8 cellular contexts compared by ENCODE assay signal in genomic region chr13:23510979-23511735, GRCh38. TPM values are rescaled to one million over a fixed set of nuclear protein-coding genes. Genes with fewer than 3 reads are reported as not detected.
DNase-seq lines count a peak whose midpoint lies in the region; ATAC-seq, FAIRE-seq and TF ChIP-seq lines count a peak whose summit lies in the region.

No MANE protein-coding gene starts in this region.

- H3K79me2 ChIP-seq in H1 (ENCODE audit: control insufficient read depth in 1 of 2, insufficient read depth in 2 of 2, low read length in 2 of 2): no peaks in the 10 kb centered on the region

- no peak overlapping the region for H3K23ac ChIP-seq in H1 (ENCODE audit: insufficient read length)

- WGBS in H1 (ENCODE audit: extremely low coverage in 1 of 2, insufficient coverage in 1 of 2, insufficient read length in 1 of 2, insufficient replicate concordance in 2 of 2, low coverage in 1 of 2, low lambda C conversion rate in 2 of 2, missing lambda C conversion rate in 1 of 2), 2 experiments: 88% methylated on average over 4 of the region's 4 CpGs; no CpG with 5 or more reads in 1 of the 2 experiments
- WGBS in aorta, 2 donors: 80 to 88% methylated on average over 4 of the region's 4 CpGs

- no peak overlapping the region for H2BK120ac ChIP-seq in H1 (replicated peaks; ENCODE audit: low read depth, low read length)

- no peaks in the 10 kb centered on the region for H3K27me3 ChIP-seq in H1 (replicated peaks in 1 of 4; ENCODE audit: control insufficient read depth in 3 of 4, extremely low read depth in 1 of 4, insufficient read depth in 3 of 4, low read length in 3 of 4)
- H3K27me3 ChIP-seq in aorta (ENCODE audit: control insufficient read depth in 1 of 2, insufficient read depth in 2 of 2, low read length in 1 of 2): no peaks in the 10 kb centered on the region

- no peaks in the 10 kb centered on the region for H3K23me2 ChIP-seq in H1 (ENCODE audit: low read depth, low read length)

- no peak overlapping the region for H3K4ac ChIP-seq in H1 (replicated peaks; ENCODE audit: insufficient read length, low read depth, low read length)

- no peak overlapping the region for H2BK20ac ChIP-seq in H1 (ENCODE audit: low read length)

- H3K4me1 ChIP-seq in H1 (replicated peaks in 1 of 4; ENCODE audit: control insufficient read depth in 3 of 4, insufficient read depth in 4 of 4, low read length in 3 of 4) (no peaks in the 10 kb centered on the region; a peak in 1 of 7 replicates), aorta (ENCODE audit: control insufficient read depth in 1 of 2, insufficient read depth in 2 of 2, low read length in 2 of 2) (no peaks in the 10 kb centered on the region)

- no peak overlapping the region for H3K4me2 ChIP-seq in H1 (ENCODE audit: insufficient read depth in 1 of 2, low read depth in 2 of 2, low read length in 2 of 2)

- no peak overlapping the region for H2BK12ac ChIP-seq in H1 (ENCODE audit: low read depth, low read length)

- H3K27ac ChIP-seq in H1 (ENCODE audit: low read depth, low read length): no peak overlapping the region
- no peak overlapping the region for H3K27ac ChIP-seq in aorta (ENCODE audit: low read depth in 1 of 2, low read length in 2 of 2)

- no peak for FAIRE-seq in H1 (lab: Jason Lieb, UNC)

- TF ChIP-seq POLR2A in H1 (IDR thresholded peaks at IDR 0.05; ENCODE audit: control extremely low read depth in 1 of 2, low read depth in 2 of 2, low read length in 2 of 2): no peak

- H2AK5ac ChIP-seq in H1 (ENCODE audit: low read depth, low read length): no peak overlapping the region

- H3K18ac ChIP-seq in H1 (ENCODE audit: extremely low read depth, low read length): no peak overlapping the region

- H3K14ac ChIP-seq in H1 (ENCODE audit: insufficient read length): no peak overlapping the region

- intact Hi-C loops in aorta (cut with DNase I): no loop called here

- POLR2A ChIA-PET in H1 (lab: Charles Lee; ENCODE audit: partially characterized antibody): no interaction called here

- H2AFZ ChIP-seq in H1 (ENCODE audit: low read length): peak overlapping the region; percentile 66; the same call in 1 of the 2 replicates

- H2BK15ac ChIP-seq in H1 (ENCODE audit: low read length): no peak overlapping the region

- no peak overlapping the region for H3K56ac ChIP-seq in H1 (replicated peaks; ENCODE audit: insufficient read length, low read depth, low read length)

- peak; percentile 6 for DNase-seq in NCI-H1092 (lab: John Stamatoyannopoulos, UW)
- no peak for DNase-seq in H1 (ENCODE audit: low read depth in 1 of 2, low spot score in 2 of 2)
- peak; percentile 46 for DNase-seq in non-pigmented ciliary epithelial cell (ENCODE audit: low read depth)
- no peak for DNase-seq in aorta
- no peak for DNase-seq in activated CD8-positive, alpha-beta memory T cell treated with anti-CD3 and anti-CD28 coated beads, Interleukin-2, amount 50 U/mL, for 4 hours

- H4K8ac ChIP-seq in H1 (ENCODE audit: extremely low read depth, insufficient read depth, low read length): no peak overlapping the region; the same call in 1 of the 2 replicates

- no peak overlapping the region for H4K5ac ChIP-seq in H1 (ENCODE audit: insufficient read length, low read depth, low read length)

- H2BK5ac ChIP-seq in H1 (ENCODE audit: low read depth, low read length): no peak overlapping the region

- no peak for TF ChIP-seq RAD21 in H1 (IDR thresholded peaks at IDR 0.05 in 1 of 2, conservative IDR thresholded peaks at IDR 0.05 in 1 of 2; ENCODE audit: low read depth in 2 of 2, low read length in 2 of 2)

- TF ChIP-seq CTCF in GM12873 (IDR thresholded peaks at IDR 0.05; ENCODE audit: insufficient read depth, low read depth, low read length, missing control alignments) (peak; percentile 59), H1 (IDR thresholded peaks at IDR 0.05; ENCODE audit: control extremely low read depth in 1 of 3, insufficient read depth in 1 of 3, low read depth in 1 of 3, low read length in 3 of 3) (no peak)

- CTCF ChIA-PET in H1 (lab: Charles Lee; ENCODE audit: partially characterized antibody): interaction anchor here (0.6 to 3.3 kb wide), 7 partner anchors 17 to 156 kb away, joined by 3 to 16 read pairs (median 6); no protein-coding TSS in a partner anchor

- H3K4me3 ChIP-seq in H1 (ENCODE audit: extremely low read depth in 1 of 4, insufficient read depth in 2 of 4, low read depth in 3 of 4, low read length in 4 of 4): no peak overlapping the region
- H3K4me3 ChIP-seq in aorta (ENCODE audit: low read length in 2 of 2): no peak overlapping the region

- no peak overlapping the region for H4K91ac ChIP-seq in H1 (replicated peaks; ENCODE audit: insufficient read length, low read length)

- no peaks in the 10 kb centered on the region for H3K36me3 ChIP-seq in H1 (ENCODE audit: control insufficient read depth in 2 of 4, insufficient read depth in 4 of 4, low read length in 3 of 4)
- no peaks in the 10 kb centered on the region for H3K36me3 ChIP-seq in aorta (ENCODE audit: control insufficient read depth in 1 of 2, insufficient read depth in 2 of 2, low read length in 1 of 2)

- no peak overlapping the region for H3K9ac ChIP-seq in H1 (replicated peaks in 1 of 4; ENCODE audit: extremely low read depth in 1 of 4, low read depth in 3 of 4, low read length in 3 of 4)

- no peaks in the 10 kb centered on the region for H3K79me1 ChIP-seq in H1 (ENCODE audit: low read depth, low read length)

- ATAC-seq in HG02973 (IDR thresholded peaks at IDR 0.05; ENCODE audit: unreplicated experiment): no peak
- no peak for ATAC-seq in HG02763 (IDR thresholded peaks at IDR 0.05; ENCODE audit: unreplicated experiment)
- no peak for ATAC-seq in aorta (ENCODE audit: low FRiP score)

- no peaks in the 10 kb centered on the region for H4K20me1 ChIP-seq in H1 (replicated peaks in 1 of 2; ENCODE audit: control insufficient read depth in 1 of 2, insufficient read depth in 2 of 2, low read length in 2 of 2)

- no peak for TF ChIP-seq EP300 in H1 (IDR thresholded peaks at IDR 0.05; ENCODE audit: borderline replicate concordance in 1 of 2, low read depth in 2 of 2, low read length in 2 of 2)

- H3K9me3 ChIP-seq in H1 (ENCODE audit: insufficient read depth in 2 of 2, low read depth in 1 of 2, low read length in 1 of 2) (no peaks in the 10 kb centered on the region), aorta (ENCODE audit: control insufficient read depth, low read length) (no peaks in the 10 kb centered on the region)

TF ChIP-seq in H1, 55 proteins besides CTCF, POLR2A, EP300 and RAD21:
- no peak for TF ChIP-seq KDM4A (IDR thresholded peaks at IDR 0.05; ENCODE audit: low read depth, low read length, severe bottlenecking)
- TF ChIP-seq EZH2 (IDR thresholded peaks at IDR 0.05; ENCODE audit: low read depth, low read length, severe bottlenecking): no peak
- TF ChIP-seq TBP (IDR thresholded peaks at IDR 0.05; ENCODE audit: low read depth, low read length): no peak
- TF ChIP-seq SP2 (IDR thresholded peaks at IDR 0.05; ENCODE audit: low read length): no peak
- TF ChIP-seq SP1 (IDR thresholded peaks at IDR 0.05; ENCODE audit: low read depth, low read length): no peak
- TF ChIP-seq CBX8 (IDR thresholded peaks at IDR 0.05; ENCODE audit: borderline replicate concordance, low read depth, low read length): no peak
- TF ChIP-seq RXRA (IDR thresholded peaks at IDR 0.05; ENCODE audit: insufficient read depth, low read depth, low read length): no peak
- no peak for TF ChIP-seq SRF (IDR thresholded peaks at IDR 0.05; ENCODE audit: low read depth, low read length)
TF ChIP-seq in H1: peak in this region for 0.

RNA-seq across cellular contexts. Expression of gene TNFRSF19, which starts 59.1 kb away (rescaled TPM):
- total RNA-seq in H1 (2021; fragmentation: NEBNext Ultra II Directional; extraction: Animal tissue kit (Norgen Biotek cat#: 25700)): 0.50 and 0.57 TPM in 2 replicates
- polyA plus RNA-seq in H1 (2011; rRNA removed) (0.95 and 1.8 TPM in 2 replicates), aorta (1 to 10 TPM in 1 of 2 donors, under 1 TPM in 1; 0.38 to 2.1 TPM)
- 1.5 TPM for polyA plus RNA-seq in H1 (2011; cell fraction: cytosol; rRNA removed)
- polyA plus RNA-seq in H1 (2011; cell fraction: nucleus; rRNA removed): 1.4 TPM
- 1.1 to 1.4 TPM (median 1.2 TPM) in 4 replicates for polyA plus RNA-seq in H1 (2012, experiment 1 of 2)
- 0.22 TPM for polyA plus RNA-seq in H1 (2012, experiment 2 of 2)
- polyA plus RNA-seq in H1 (2013, experiment 1 of 2): 0.20 TPM
- 0.15 TPM for polyA plus RNA-seq in H1 (2013, experiment 2 of 2)
- 2.2 and 3.3 TPM in 2 replicates for polyA minus RNA-seq in H1 (2011; rRNA and poly(A)+ RNA removed)
- 2.3 TPM for polyA minus RNA-seq in H1 (2011; cell fraction: cytosol; rRNA and poly(A)+ RNA removed)
- polyA minus RNA-seq in H1 (2011; cell fraction: nucleus; rRNA and poly(A)+ RNA removed): 1.1 TPM
- total RNA-seq in aorta: 1 to 10 TPM; 1.6 to 4.3 TPM

Comparison
In these comparisons a context has a peak if more than half of its experiments do, and no peak if none do; other contexts are left out.
1. DNase-seq: peak in NCI-H1092 (single experiment) and non-pigmented ciliary epithelial cell (single experiment); none in H1 (0 of 2), aorta (0 of 2) and activated CD8-positive, alpha-beta memory T cell treated with anti-CD3 and anti-CD28 coated beads, Interleukin-2, amount 50 U/mL, for 4 hours (single experiment).